Comparison of ENCODE assay signal across 2 cellular contexts in the genomic region with DNA sequence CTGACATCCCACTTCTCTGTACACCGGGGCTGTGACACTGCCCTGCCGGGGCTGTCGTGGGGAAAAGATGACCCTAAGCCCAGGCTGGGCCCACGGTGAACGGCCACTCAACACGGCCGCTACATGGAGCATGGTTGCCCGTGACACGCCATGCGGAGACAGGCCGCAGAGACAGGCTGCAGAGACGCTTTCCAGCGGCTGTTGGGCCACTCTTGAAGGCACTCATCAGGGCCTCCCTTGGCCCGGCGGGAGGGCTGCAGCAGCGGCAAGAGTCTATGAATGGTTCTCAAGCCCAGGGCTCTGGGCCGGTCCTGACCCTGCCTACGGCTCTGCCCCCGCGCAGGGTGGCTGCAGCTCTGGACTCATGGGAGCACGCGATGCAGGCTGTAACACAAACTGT.
A peak's percentile ranks its signal among the peaks of the same experiment; 100 is the strongest.
TF ChIP-seq lines count a peak whose summit lies in the region.

No MANE protein-coding gene starts in this region.

TF ChIP-seq in GM23338, 12 proteins besides CTCF, POLR2A, EP300 and RAD21 (continued from another document):
- no peak for TF ChIP-seq NANOG (IDR thresholded peaks at IDR 0.05; ENCODE audit: borderline replicate concordance)
- TF ChIP-seq EZH2phosphoT487 (IDR thresholded peaks at IDR 0.05; ENCODE audit: unreplicated experiment): no peak

TF ChIP-seq in K562, 482 proteins besides CTCF, POLR2A, EP300 and RAD21 (continued from another document):
- TF ChIP-seq ZC3H8 (IDR thresholded peaks at IDR 0.05) (no peak), SMARCB1 (IDR thresholded peaks at IDR 0.05; ENCODE audit: insufficient read length, low read depth) (no peak), TOE1 (IDR thresholded peaks at IDR 0.05; ENCODE audit: borderline replicate concordance) (no peak), TOE1 (CRISPR knock-in tag; IDR thresholded peaks at IDR 0.05; ENCODE audit: borderline replicate concordance, low read depth) (no peak), BDP1 (IDR thresholded peaks at IDR 0.05; ENCODE audit: insufficient read depth, insufficient read length) (no peak), EGR1 (conservative IDR thresholded peaks at IDR 0.05) (peak; percentile 42; the same call in 1 of the 2 replicates), MCM2 (IDR thresholded peaks at IDR 0.05; ENCODE audit: low read depth) (no peak), RBM39 (optimal IDR thresholded peaks at IDR 0.05; ENCODE audit: low read depth, low read length) (no peak), KDM1A (IDR thresholded peaks at IDR 0.05) (no peak)
- TF ChIP-seq, protein P1, sequence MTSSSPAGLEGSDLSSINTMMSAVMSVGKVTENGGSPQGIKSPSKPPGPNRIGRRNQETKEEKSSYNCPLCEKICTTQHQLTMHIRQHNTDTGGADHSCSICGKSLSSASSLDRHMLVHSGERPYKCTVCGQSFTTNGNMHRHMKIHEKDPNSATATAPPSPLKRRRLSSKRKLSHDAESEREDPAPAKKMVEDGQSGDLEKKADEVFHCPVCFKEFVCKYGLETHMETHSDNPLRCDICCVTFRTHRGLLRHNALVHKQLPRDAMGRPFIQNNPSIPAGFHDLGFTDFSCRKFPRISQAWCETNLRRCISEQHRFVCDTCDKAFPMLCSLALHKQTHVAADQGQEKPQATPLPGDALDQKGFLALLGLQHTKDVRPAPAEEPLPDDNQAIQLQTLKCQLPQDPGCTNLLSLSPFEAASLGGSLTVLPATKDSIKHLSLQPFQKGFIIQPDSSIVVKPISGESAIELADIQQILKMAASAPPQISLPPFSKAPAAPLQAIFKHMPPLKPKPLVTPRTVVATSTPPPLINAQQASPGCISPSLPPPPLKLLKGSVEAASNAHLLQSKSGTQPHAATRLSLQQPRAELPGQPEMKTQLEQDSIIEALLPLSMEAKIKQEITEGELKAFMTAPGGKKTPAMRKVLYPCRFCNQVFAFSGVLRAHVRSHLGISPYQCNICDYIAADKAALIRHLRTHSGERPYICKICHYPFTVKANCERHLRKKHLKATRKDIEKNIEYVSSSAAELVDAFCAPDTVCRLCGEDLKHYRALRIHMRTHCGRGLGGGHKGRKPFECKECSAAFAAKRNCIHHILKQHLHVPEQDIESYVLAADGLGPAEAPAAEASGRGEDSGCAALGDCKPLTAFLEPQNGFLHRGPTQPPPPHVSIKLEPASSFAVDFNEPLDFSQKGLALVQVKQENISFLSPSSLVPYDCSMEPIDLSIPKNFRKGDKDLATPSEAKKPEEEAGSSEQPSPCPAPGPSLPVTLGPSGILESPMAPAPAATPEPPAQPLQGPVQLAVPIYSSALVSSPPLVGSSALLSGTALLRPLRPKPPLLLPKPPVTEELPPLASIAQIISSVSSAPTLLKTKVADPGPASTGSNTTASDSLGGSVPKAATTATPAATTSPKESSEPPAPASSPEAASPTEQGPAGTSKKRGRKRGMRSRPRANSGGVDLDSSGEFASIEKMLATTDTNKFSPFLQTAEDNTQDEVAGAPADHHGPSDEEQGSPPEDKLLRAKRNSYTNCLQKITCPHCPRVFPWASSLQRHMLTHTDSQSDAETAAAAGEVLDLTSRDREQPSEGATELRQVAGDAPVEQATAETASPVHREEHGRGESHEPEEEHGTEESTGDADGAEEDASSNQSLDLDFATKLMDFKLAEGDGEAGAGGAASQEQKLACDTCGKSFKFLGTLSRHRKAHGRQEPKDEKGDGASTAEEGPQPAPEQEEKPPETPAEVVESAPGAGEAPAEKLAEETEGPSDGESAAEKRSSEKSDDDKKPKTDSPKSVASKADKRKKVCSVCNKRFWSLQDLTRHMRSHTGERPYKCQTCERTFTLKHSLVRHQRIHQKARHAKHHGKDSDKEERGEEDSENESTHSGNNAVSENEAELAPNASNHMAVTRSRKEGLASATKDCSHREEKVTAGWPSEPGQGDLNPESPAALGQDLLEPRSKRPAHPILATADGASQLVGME (CRISPR knock-in tag; IDR thresholded peaks at IDR 0.05): no peak
- TF ChIP-seq, protein P2, sequence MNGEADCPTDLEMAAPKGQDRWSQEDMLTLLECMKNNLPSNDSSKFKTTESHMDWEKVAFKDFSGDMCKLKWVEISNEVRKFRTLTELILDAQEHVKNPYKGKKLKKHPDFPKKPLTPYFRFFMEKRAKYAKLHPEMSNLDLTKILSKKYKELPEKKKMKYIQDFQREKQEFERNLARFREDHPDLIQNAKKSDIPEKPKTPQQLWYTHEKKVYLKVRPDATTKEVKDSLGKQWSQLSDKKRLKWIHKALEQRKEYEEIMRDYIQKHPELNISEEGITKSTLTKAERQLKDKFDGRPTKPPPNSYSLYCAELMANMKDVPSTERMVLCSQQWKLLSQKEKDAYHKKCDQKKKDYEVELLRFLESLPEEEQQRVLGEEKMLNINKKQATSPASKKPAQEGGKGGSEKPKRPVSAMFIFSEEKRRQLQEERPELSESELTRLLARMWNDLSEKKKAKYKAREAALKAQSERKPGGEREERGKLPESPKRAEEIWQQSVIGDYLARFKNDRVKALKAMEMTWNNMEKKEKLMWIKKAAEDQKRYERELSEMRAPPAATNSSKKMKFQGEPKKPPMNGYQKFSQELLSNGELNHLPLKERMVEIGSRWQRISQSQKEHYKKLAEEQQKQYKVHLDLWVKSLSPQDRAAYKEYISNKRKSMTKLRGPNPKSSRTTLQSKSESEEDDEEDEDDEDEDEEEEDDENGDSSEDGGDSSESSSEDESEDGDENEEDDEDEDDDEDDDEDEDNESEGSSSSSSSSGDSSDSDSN (IDR thresholded peaks at IDR 0.05; ENCODE audit: borderline replicate concordance in 1 of 2, low read depth in 2 of 2, low read length in 2 of 2): 0 out of 4 replicates have a peak, but pooled peaks of 1 of the 2 experiments have one; percentile 21
